1 cellular context compared by ENCODE assay signal in the genomic region with DNA sequence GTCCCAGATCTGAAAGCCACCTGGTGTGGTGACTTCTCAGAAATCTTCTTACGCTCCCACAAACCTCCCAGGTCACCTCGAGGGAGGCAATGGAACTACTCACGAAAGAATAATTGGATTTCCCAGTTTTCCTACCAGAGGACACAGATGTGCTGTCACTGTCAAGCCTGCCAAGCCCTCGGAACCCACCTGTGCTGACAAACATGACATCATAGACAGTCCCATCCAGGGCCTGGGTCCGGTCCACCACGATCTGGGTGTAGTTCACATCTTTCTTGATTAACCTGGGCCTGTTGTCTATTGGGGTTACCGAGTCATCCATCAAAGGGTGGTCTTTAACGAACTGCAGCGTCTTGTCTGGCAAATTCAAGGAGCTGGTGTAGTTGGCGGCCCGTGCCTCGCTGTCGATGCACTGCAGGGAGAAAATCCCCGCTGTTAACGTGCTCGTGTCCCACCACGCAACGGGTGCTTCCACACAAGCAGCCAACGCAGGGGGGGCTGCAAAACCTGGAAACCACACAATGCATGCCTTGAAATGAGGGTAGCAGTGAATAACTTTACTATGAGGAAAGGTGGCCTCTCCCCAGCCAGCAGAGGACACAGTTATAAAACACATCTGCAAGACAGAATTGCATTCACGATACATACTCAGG.
TF ChIP-seq lines count a peak whose summit lies in the region.

No MANE protein-coding gene starts in this region.

TF ChIP-seq in GM23338, 12 proteins besides CTCF, POLR2A, EP300 and RAD21:
- TF ChIP-seq, protein P1, sequence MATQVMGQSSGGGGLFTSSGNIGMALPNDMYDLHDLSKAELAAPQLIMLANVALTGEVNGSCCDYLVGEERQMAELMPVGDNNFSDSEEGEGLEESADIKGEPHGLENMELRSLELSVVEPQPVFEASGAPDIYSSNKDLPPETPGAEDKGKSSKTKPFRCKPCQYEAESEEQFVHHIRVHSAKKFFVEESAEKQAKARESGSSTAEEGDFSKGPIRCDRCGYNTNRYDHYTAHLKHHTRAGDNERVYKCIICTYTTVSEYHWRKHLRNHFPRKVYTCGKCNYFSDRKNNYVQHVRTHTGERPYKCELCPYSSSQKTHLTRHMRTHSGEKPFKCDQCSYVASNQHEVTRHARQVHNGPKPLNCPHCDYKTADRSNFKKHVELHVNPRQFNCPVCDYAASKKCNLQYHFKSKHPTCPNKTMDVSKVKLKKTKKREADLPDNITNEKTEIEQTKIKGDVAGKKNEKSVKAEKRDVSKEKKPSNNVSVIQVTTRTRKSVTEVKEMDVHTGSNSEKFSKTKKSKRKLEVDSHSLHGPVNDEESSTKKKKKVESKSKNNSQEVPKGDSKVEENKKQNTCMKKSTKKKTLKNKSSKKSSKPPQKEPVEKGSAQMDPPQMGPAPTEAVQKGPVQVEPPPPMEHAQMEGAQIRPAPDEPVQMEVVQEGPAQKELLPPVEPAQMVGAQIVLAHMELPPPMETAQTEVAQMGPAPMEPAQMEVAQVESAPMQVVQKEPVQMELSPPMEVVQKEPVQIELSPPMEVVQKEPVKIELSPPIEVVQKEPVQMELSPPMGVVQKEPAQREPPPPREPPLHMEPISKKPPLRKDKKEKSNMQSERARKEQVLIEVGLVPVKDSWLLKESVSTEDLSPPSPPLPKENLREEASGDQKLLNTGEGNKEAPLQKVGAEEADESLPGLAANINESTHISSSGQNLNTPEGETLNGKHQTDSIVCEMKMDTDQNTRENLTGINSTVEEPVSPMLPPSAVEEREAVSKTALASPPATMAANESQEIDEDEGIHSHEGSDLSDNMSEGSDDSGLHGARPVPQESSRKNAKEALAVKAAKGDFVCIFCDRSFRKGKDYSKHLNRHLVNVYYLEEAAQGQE (IDR thresholded peaks at IDR 0.05; ENCODE audit: unreplicated experiment): no peak
- TF ChIP-seq STAT1 (IDR thresholded peaks at IDR 0.05; ENCODE audit: unreplicated experiment) (no peak), EZH2phosphoT487 (IDR thresholded peaks at IDR 0.05; ENCODE audit: unreplicated experiment) (no peak), JUNB (IDR thresholded peaks at IDR 0.05; ENCODE audit: unreplicated experiment) (no peak), EZH2 (IDR thresholded peaks at IDR 0.05; ENCODE audit: low read depth, unreplicated experiment) (no peak), CREB1 (CRISPR knock-in tag; IDR thresholded peaks at IDR 0.05; ENCODE audit: low read depth) (no peak)
- TF ChIP-seq, protein P2, sequence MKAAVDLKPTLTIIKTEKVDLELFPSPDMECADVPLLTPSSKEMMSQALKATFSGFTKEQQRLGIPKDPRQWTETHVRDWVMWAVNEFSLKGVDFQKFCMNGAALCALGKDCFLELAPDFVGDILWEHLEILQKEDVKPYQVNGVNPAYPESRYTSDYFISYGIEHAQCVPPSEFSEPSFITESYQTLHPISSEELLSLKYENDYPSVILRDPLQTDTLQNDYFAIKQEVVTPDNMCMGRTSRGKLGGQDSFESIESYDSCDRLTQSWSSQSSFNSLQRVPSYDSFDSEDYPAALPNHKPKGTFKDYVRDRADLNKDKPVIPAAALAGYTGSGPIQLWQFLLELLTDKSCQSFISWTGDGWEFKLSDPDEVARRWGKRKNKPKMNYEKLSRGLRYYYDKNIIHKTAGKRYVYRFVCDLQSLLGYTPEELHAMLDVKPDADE (IDR thresholded peaks at IDR 0.05): no peak
TF ChIP-seq in GM23338: peak in this region for 0.
